In the genomic region with DNA sequence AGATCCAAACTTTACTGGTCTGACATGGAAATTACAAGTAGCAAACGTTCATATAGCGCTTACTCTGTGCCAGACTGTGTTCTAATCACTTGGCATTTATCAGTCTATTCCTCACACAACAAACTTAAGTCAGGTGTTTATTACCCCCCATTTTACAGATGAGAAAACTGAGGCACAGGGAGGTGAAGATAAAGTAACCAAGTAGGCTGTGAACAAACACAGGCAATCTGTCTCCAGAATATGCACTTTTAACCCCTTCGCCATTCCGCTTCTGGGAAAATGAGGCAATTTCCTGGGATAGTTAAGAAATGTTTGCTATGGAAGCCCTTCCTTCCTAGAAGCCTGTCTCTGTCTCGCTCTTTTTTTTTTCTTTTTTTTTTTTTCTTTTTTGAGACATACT, we compare ENCODE assay signal across 1 cellular context.
TF ChIP-seq lines count a peak whose summit lies in the region.

No MANE protein-coding gene starts in this region.

TF ChIP-seq in A549, 52 proteins besides CTCF, POLR2A, EP300 and RAD21 (continued from another document):
- no peak for TF ChIP-seq ELK1 (IDR thresholded peaks at IDR 0.05; ENCODE audit: low read depth, low read length)
